8 cellular contexts compared by ENCODE assay signal in the genomic region with DNA sequence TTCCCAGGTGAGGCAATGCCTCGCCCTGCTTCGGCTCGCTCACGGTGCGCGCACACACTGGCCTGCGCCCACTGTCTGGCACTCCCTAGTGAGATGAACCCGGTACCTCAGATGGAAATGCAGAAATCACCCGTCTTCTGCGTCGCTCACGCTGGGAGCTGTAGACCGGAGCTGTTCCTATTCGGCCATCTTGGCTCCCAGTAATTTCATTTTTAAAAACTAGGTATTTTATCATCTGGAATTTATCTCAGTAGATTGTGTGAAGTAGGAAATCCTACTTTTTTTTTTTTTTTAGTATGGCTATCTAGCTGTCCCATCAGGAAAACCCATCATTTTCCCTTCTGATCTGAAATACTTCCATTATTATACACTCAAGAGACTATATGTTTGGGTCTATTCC.
DNase-seq lines count a peak whose midpoint lies in the region; ATAC-seq, FAIRE-seq and TF ChIP-seq lines count a peak whose summit lies in the region.
"Not testable (repeated sequence)": the region's sequence is repeated elsewhere in the genome, so short reads cannot be mapped to it uniquely, and the experiment has no call there.

No MANE protein-coding gene starts in this region.

- H3K4me3 ChIP-seq in BJ (ENCODE audit: low read depth, low read length), result peak overlapping the region; percentile 8; the same call in 1 of the 2 replicates
- H3K4me3 ChIP-seq in HUES48 (ENCODE audit: low read depth, low read length), result peak overlapping the region; percentile 57
- H3K4me3 ChIP-seq in PC-9, result peak overlapping the region; percentile 59
- H3K4me3 ChIP-seq in H1 (ENCODE audit: extremely low read depth in 1 of 4, insufficient read depth in 2 of 4, low read depth in 3 of 4, low read length in 4 of 4), result peak overlapping the region; percentile 26 to 66 (median 37); a peak in 7 of 8 replicates
- H3K4me3 ChIP-seq in iPS DF 6.9 (ENCODE audit: low read length), result peak overlapping the region; percentile 12; the same call in 1 of the 2 replicates
- peak overlapping the region; percentile 59 for H3K4me3 ChIP-seq in smooth muscle cell

- H2BK15ac ChIP-seq in H1 (ENCODE audit: low read length), result not testable (repeated sequence)

- DNase-seq in BJ (ENCODE audit: low read depth); activated T-cell treated with anti-CD3 and anti-CD28 coated beads, Interleukin-2, amount 50 U/mL, for 4 hours; H1 (ENCODE audit: low read depth in 1 of 2, low spot score in 2 of 2); iPS DF 6.9 (ENCODE audit: low read depth, low spot score); mesothelial cell of epicardium (ENCODE audit: low spot score in 2 of 2, unreplicated experiment in 2 of 2); smooth muscle cell (lab: John Stamatoyannopoulos, UW; ENCODE audit: unreplicated experiment): not testable (repeated sequence)
- peak in 1 of 2 experiments; percentile 8 for DNase-seq in PC-9

- intact Hi-C loops in PC-9 (cut with micrococcal nuclease; ENCODE audit: unreplicated experiment), result not testable (repeated sequence)

- H3K79me1 ChIP-seq in H1 (ENCODE audit: low read depth, low read length), result not testable (repeated sequence)

- not testable (repeated sequence) for H2BK5ac ChIP-seq in H1 (ENCODE audit: low read depth, low read length)

- peak overlapping the region; percentile 74 for H3K9ac ChIP-seq in HUES48 (ENCODE audit: low read depth, low read length)
- H3K9ac ChIP-seq in H1 (replicated peaks in 1 of 4; ENCODE audit: extremely low read depth in 1 of 4, low read depth in 3 of 4, low read length in 3 of 4), result peak overlapping the region in 3 of 4 experiments; percentile 11 to 58 (median 34); a peak in 4 of 7 replicates
- H3K9ac ChIP-seq in smooth muscle cell (ENCODE audit: low read depth), result peak overlapping the region; percentile 33

- not testable (repeated sequence) for H3K27ac ChIP-seq in HUES48 (ENCODE audit: low read depth, low read length); PC-9; H1 (ENCODE audit: low read depth, low read length); iPS DF 6.9 (ENCODE audit: low read length); smooth muscle cell (ENCODE audit: low read depth)

- not testable (repeated sequence) for H3K4me1 Mint-ChIP-seq in activated T-cell treated with anti-CD3 and anti-CD28 coated beads, Interleukin-2, amount 50 U/mL, for 4 hours (ENCODE audit: low read depth); mesothelial cell of epicardium

- H3K14ac ChIP-seq in H1 (ENCODE audit: insufficient read length), result not testable (repeated sequence)

- H4K8ac ChIP-seq in H1 (ENCODE audit: extremely low read depth, insufficient read depth, low read length), result not testable (repeated sequence)

- H3K27ac Mint-ChIP-seq in mesothelial cell of epicardium, result peak overlapping the region; percentile 92

- not testable (repeated sequence) for TF ChIP-seq EP300 in H1 (IDR thresholded peaks at IDR 0.05; ENCODE audit: borderline replicate concordance in 1 of 2, low read depth in 2 of 2, low read length in 2 of 2)

- not testable (repeated sequence) for H2BK20ac ChIP-seq in H1 (ENCODE audit: low read length)

- not testable (repeated sequence) for H3F3A ChIP-seq in PC-9 (ENCODE audit: insufficient read depth, low read depth); smooth muscle cell (ENCODE audit: low read depth)

- H3K9me2 ChIP-seq in PC-9 (ENCODE audit: insufficient read depth), result not testable (repeated sequence)

- H3K4me1 ChIP-seq in HUES48 (ENCODE audit: control insufficient read depth, insufficient read depth, low read length); PC-9 (replicated peaks; ENCODE audit: insufficient read depth); H1 (replicated peaks in 1 of 4; ENCODE audit: control insufficient read depth in 3 of 4, insufficient read depth in 4 of 4, low read length in 3 of 4); iPS DF 6.9 (ENCODE audit: control insufficient read depth, insufficient read depth, low read length); smooth muscle cell (ENCODE audit: low read depth): not testable (repeated sequence)

- H4K5ac ChIP-seq in H1 (ENCODE audit: insufficient read length, low read depth, low read length), result not testable (repeated sequence)

- not testable (repeated sequence) for H3K36me3 Mint-ChIP-seq in activated T-cell treated with anti-CD3 and anti-CD28 coated beads, Interleukin-2, amount 50 U/mL, for 4 hours (ENCODE audit: insufficient read depth)
- peaks cover 11% of the 10 kb centered on the region for H3K36me3 Mint-ChIP-seq in mesothelial cell of epicardium

- POLR2A ChIA-PET in BJ (lab: Charles Lee), result interaction anchor here (0.6 kb wide), 1 partner anchor 79 kb away, joined by 4 read pairs; no protein-coding TSS in a partner anchor
- POLR2A ChIA-PET in PC-9 (lab: Charles Lee; ENCODE audit: unreplicated experiment), result not testable (repeated sequence)
- POLR2A ChIA-PET in H1 (lab: Charles Lee; ENCODE audit: partially characterized antibody), result interaction anchor here (0.8 kb wide), 2 partner anchors 20 to 761 kb away, joined by 3 read pairs; no protein-coding TSS in a partner anchor

- TF ChIP-seq POLR2A in H1 (IDR thresholded peaks at IDR 0.05; ENCODE audit: control extremely low read depth in 1 of 2, low read depth in 2 of 2, low read length in 2 of 2), result not testable (repeated sequence)

- not testable (repeated sequence) for H3K9me3 Mint-ChIP-seq in activated T-cell treated with anti-CD3 and anti-CD28 coated beads, Interleukin-2, amount 50 U/mL, for 4 hours; mesothelial cell of epicardium

- ATAC-seq in activated T-cell treated with anti-CD3 and anti-CD28 coated beads, Interleukin-2, amount 50 U/mL, for 4 hours, result not testable (repeated sequence)

- H2AFZ ChIP-seq in PC-9 (peak overlapping the region; percentile 85), H1 (ENCODE audit: low read length) (0 out of 2 replicates have a peak overlapping the region, but pooled peaks have one; percentile 12), smooth muscle cell (ENCODE audit: low read depth) (peak overlapping the region; percentile 80)

- not testable (repeated sequence) for TF ChIP-seq CTCF in BJ (IDR thresholded peaks at IDR 0.05; ENCODE audit: insufficient read depth, low read depth, low read length); PC-9 (conservative IDR thresholded peaks at IDR 0.05); H1 (IDR thresholded peaks at IDR 0.05; ENCODE audit: control extremely low read depth in 1 of 3, insufficient read depth in 1 of 3, low read depth in 1 of 3, low read length in 3 of 3); mesothelial cell of epicardium (IDR thresholded peaks at IDR 0.05; ENCODE audit: unreplicated experiment); smooth muscle cell (IDR thresholded peaks at IDR 0.05; ENCODE audit: borderline replicate concordance, insufficient read depth, poor library complexity, severe bottlenecking)

- peak overlapping the region; percentile 85 for H3K4me2 ChIP-seq in PC-9
- peak overlapping the region; percentile 17 to 50; a peak in 3 of 4 replicates for H3K4me2 ChIP-seq in H1 (ENCODE audit: insufficient read depth in 1 of 2, low read depth in 2 of 2, low read length in 2 of 2)
- peak overlapping the region; percentile 83 for H3K4me2 ChIP-seq in smooth muscle cell

- TF ChIP-seq RAD21 in H1 (IDR thresholded peaks at IDR 0.05 in 1 of 2, conservative IDR thresholded peaks at IDR 0.05 in 1 of 2; ENCODE audit: low read depth in 2 of 2, low read length in 2 of 2), result not testable (repeated sequence)

- H3K9me3 ChIP-seq in HUES48 (ENCODE audit: control insufficient read depth, insufficient read depth, low read length); PC-9 (ENCODE audit: insufficient read depth, low read depth); H1 (ENCODE audit: insufficient read depth in 2 of 2, low read depth in 1 of 2, low read length in 1 of 2); iPS DF 6.9 (ENCODE audit: control insufficient read depth, insufficient read depth, low read length); smooth muscle cell (replicated peaks; ENCODE audit: low read depth): not testable (repeated sequence)

- not testable (repeated sequence) for H3K23me2 ChIP-seq in H1 (ENCODE audit: low read depth, low read length)

- not testable (repeated sequence) for H3K36me3 ChIP-seq in BJ (ENCODE audit: control insufficient read depth, insufficient read depth, low read length); HUES48 (ENCODE audit: control insufficient read depth, insufficient read depth, low read length); PC-9 (ENCODE audit: low read depth); H1 (ENCODE audit: control insufficient read depth in 2 of 4, insufficient read depth in 4 of 4, low read length in 3 of 4); iPS DF 6.9 (ENCODE audit: control insufficient read depth, insufficient read depth, low read length); smooth muscle cell (ENCODE audit: low read depth)

- peak overlapping the region; percentile 68 for H3K4me3 Mint-ChIP-seq in activated T-cell treated with anti-CD3 and anti-CD28 coated beads, Interleukin-2, amount 50 U/mL, for 4 hours
- H3K4me3 Mint-ChIP-seq in mesothelial cell of epicardium, result peak overlapping the region; percentile 79

- H3K79me2 ChIP-seq in PC-9 (ENCODE audit: low read depth); H1 (ENCODE audit: control insufficient read depth in 1 of 2, insufficient read depth in 2 of 2, low read length in 2 of 2); smooth muscle cell (ENCODE audit: low read depth): not testable (repeated sequence)

- H3K23ac ChIP-seq in H1 (ENCODE audit: insufficient read length), result not testable (repeated sequence)

- H4K20me1 ChIP-seq in PC-9 (ENCODE audit: insufficient read depth); H1 (replicated peaks in 1 of 2; ENCODE audit: control insufficient read depth in 1 of 2, insufficient read depth in 2 of 2, low read length in 2 of 2); smooth muscle cell (ENCODE audit: low read depth): not testable (repeated sequence)

- not testable (repeated sequence) for H2BK120ac ChIP-seq in H1 (replicated peaks; ENCODE audit: low read depth, low read length)

- H3K4ac ChIP-seq in H1 (replicated peaks; ENCODE audit: insufficient read length, low read depth, low read length), result not testable (repeated sequence)

- H3K18ac ChIP-seq in H1 (ENCODE audit: extremely low read depth, low read length), result not testable (repeated sequence)

- CTCF ChIA-PET in BJ (lab: Yijun Ruan, JAX); PC-9 (lab: Charles Lee): not testable (repeated sequence)
- CTCF ChIA-PET in H1 (lab: Charles Lee; ENCODE audit: partially characterized antibody), result interaction anchor here (0.7 to 0.8 kb wide), 3 partner anchors 32 to 386 kb away, joined by 3 to 5 read pairs (median 4); no protein-coding TSS in a partner anchor

- H2BK12ac ChIP-seq in H1 (ENCODE audit: low read depth, low read length), result not testable (repeated sequence)

- not testable (repeated sequence) for H2AK5ac ChIP-seq in H1 (ENCODE audit: low read depth, low read length)

- WGBS in H1 (ENCODE audit: extremely low coverage in 1 of 2, insufficient coverage in 1 of 2, insufficient read length in 1 of 2, insufficient replicate concordance in 2 of 2, low coverage in 1 of 2, low lambda C conversion rate in 2 of 2, missing lambda C conversion rate in 1 of 2), 2 experiments, result 23% methylated on average over 14 of the region's 14 CpGs; no CpG with 5 or more reads in 1 of the 2 experiments
- no CpG with 5 or more reads among the region's 14 CpGs for WGBS in iPS DF 6.9 (ENCODE audit: insufficient coverage, insufficient read length)
- WGBS in smooth muscle cell (ENCODE audit: low lambda C conversion rate), result 20% methylated on average over 7 of the region's 14 CpGs

- H3K27me3 Mint-ChIP-seq in activated T-cell treated with anti-CD3 and anti-CD28 coated beads, Interleukin-2, amount 50 U/mL, for 4 hours (ENCODE audit: low read depth); mesothelial cell of epicardium (ENCODE audit: low read depth): not testable (repeated sequence)

- H4K91ac ChIP-seq in H1 (replicated peaks; ENCODE audit: insufficient read length, low read length), result not testable (repeated sequence)

- H3K27me3 ChIP-seq in BJ (ENCODE audit: control insufficient read depth, insufficient read depth, low read length); HUES48 (ENCODE audit: control insufficient read depth, insufficient read depth, low read length); PC-9 (ENCODE audit: insufficient read depth, low read depth); H1 (replicated peaks in 1 of 4; ENCODE audit: control insufficient read depth in 3 of 4, extremely low read depth in 1 of 4, insufficient read depth in 3 of 4, low read length in 3 of 4); iPS DF 6.9 (ENCODE audit: control insufficient read depth, insufficient read depth, low read length); smooth muscle cell (ENCODE audit: low read depth): not testable (repeated sequence)

- BruUV-seq in PC-9 (replicated peaks; lab: Mats Ljungman, UMichigan), result not testable (repeated sequence)

- not testable (repeated sequence) for H3K56ac ChIP-seq in H1 (replicated peaks; ENCODE audit: insufficient read length, low read depth, low read length)

- not testable (repeated sequence) for FAIRE-seq in H1 (lab: Jason Lieb, UNC)

Comparison
In these comparisons a context has a peak if more than half of its experiments do, and no peak if none do; other contexts are left out.
1. H3K4me3 ChIP-seq: peak in every context shown above with its lines; median percentile 59 in PC-9; 59 in smooth muscle cell; 57 in HUES48; 37 in H1; 12 in iPS DF 6.9; 8 in BJ.
2. H2AFZ ChIP-seq: peak in every context shown above with its lines; median percentile 85 in PC-9; 80 in smooth muscle cell; 12 in H1.
3. H3K4me2 ChIP-seq: peak in every context shown above with its lines; median percentile 85 in PC-9; 83 in smooth muscle cell; 34 in H1.